1 cellular context compared by ENCODE assay signal in genomic region chr2:191758420-191759199, GRCh38.
TF ChIP-seq lines count a peak whose summit lies in the region.

No MANE protein-coding gene starts in this region.

TF ChIP-seq in K562, 482 proteins besides CTCF, POLR2A, EP300 and RAD21 (continued from another document):
- TF ChIP-seq SPI1 (IDR thresholded peaks at IDR 0.05; ENCODE audit: borderline replicate concordance, low read depth, low read length) (peak; percentile 95), SMARCA5 (IDR thresholded peaks at IDR 0.05) (no peak), DACH1 (IDR thresholded peaks at IDR 0.05; ENCODE audit: partially characterized antibody) (peak; percentile 10), NFIC (IDR thresholded peaks at IDR 0.05) (no peak), JUN (IDR thresholded peaks at IDR 0.05; ENCODE audit: borderline replicate concordance, low read depth, low read length) (0 out of 2 replicates have a peak, but pooled peaks have one; percentile 56), JUN (CRISPR knock-in tag; IDR thresholded peaks at IDR 0.05; ENCODE audit: borderline replicate concordance) (no peak), CTBP1 (IDR thresholded peaks at IDR 0.05; ENCODE audit: borderline replicate concordance) (peak; percentile 35; the same call in 1 of the 2 replicates), MAZ (CRISPR knock-in tag; conservative IDR thresholded peaks at IDR 0.05 in 1 of 2, IDR thresholded peaks at IDR 0.05 in 1 of 2) (peak in 1 of 2 experiments; percentile 26; a peak in 1 of 4 replicates), ARID1B (IDR thresholded peaks at IDR 0.05) (peak; percentile 31; the same call in 1 of the 2 replicates), SMARCA4 (IDR thresholded peaks at IDR 0.05) (peak; percentile 31; the same call in 1 of the 2 replicates), ATF3 (IDR thresholded peaks at IDR 0.05) (peak; percentile 66), ATF3 (CRISPR knock-in tag; conservative IDR thresholded peaks at IDR 0.05) (no peak), MTA2 (IDR thresholded peaks at IDR 0.05; ENCODE audit: low read depth) (no peak), IFI16 (CRISPR knock-in tag; IDR thresholded peaks at IDR 0.05) (no peak), SMARCE1 (IDR thresholded peaks at IDR 0.05) (0 out of 2 replicates have a peak, but pooled peaks have one; percentile 44), ELF4 (CRISPR knock-in tag; IDR thresholded peaks at IDR 0.05) (no peak), JUND (IDR thresholded peaks at IDR 0.05; ENCODE audit: borderline replicate concordance, low read depth, low read length) (peak; percentile 88), JUND (tag; IDR thresholded peaks at IDR 0.05; ENCODE audit: borderline replicate concordance, low read depth, low read length) (peak; percentile 88; the same call in 2 of the 3 replicates), SAFB2 (IDR thresholded peaks at IDR 0.05; ENCODE audit: borderline replicate concordance, low read depth, low read length, severe bottlenecking) (no peak), FIP1L1 (IDR thresholded peaks at IDR 0.05; ENCODE audit: low read depth, low read length, poor library complexity, severe bottlenecking) (no peak), ZBTB7A (IDR thresholded peaks at IDR 0.05; ENCODE audit: borderline replicate concordance, control insufficient read depth, low read depth, low read length) (no peak), SMC3 (conservative IDR thresholded peaks at IDR 0.05; ENCODE audit: insufficient read depth, low read depth, low read length) (0 out of 2 replicates have a peak, but pooled peaks have one; percentile 12), TFAP4 (CRISPR knock-in tag; IDR thresholded peaks at IDR 0.05; ENCODE audit: borderline replicate concordance) (0 out of 2 replicates have a peak, but pooled peaks have one; percentile 13), ZBTB17 (CRISPR knock-in tag; IDR thresholded peaks at IDR 0.05) (no peak), MEF2A (IDR thresholded peaks at IDR 0.05; ENCODE audit: control insufficient read depth, low read depth, low read length) (no peak), FOSL1 (tag; conservative IDR thresholded peaks at IDR 0.05) (peak; percentile 80), SUPT5H (IDR thresholded peaks at IDR 0.05) (no peak)
